9 cellular contexts compared by ENCODE assay signal in the genomic region with DNA sequence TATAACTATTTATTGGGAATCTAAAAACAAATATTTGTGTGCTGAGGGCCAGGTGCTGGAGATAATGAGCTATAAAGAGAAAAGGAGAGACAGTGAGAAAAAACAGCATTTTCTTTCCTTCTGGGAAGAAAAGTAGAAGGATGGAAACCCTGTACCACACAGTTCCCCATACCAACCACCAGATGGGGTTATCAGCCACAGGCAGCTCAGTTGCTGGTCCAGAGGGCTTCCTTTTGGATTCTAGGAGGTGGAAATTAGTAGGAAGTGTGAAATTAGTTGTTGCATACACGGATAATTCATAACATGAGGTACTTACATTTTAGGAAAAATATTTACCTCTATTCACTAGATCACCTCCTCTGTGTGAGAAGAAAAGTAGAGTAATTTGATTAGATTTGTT.
DNase-seq lines count a peak whose midpoint lies in the region; ATAC-seq and TF ChIP-seq lines count a peak whose summit lies in the region.
"Had no signal": no experiment of that assay in that cellular context is flagged by ENCODE, and none has a peak within 500 bp of the region (broad histone marks: within the 10 kb centered on the region; RNA-seq: fewer than 3 reads in every experiment).

No MANE protein-coding gene starts in this region.

- H3K4me1 Mint-ChIP-seq in brain, result peaks cover 3% of the 10 kb centered on the region
- no peaks in the 10 kb centered on the region for H3K4me1 Mint-ChIP-seq in CD8-positive, alpha-beta memory T cell

- no peak overlapping the region for H3K4me3 Mint-ChIP-seq in brain
- H3K4me3 Mint-ChIP-seq in CD8-positive, alpha-beta memory T cell, result no peak overlapping the region

- H3K36me3 Mint-ChIP-seq in brain, result peaks cover 19% of the 10 kb centered on the region
- peaks cover 23 to 52% (median 47%) of the 10 kb centered on the region in 3 donors for H3K36me3 Mint-ChIP-seq in CD8-positive, alpha-beta memory T cell

- H3K36me3 ChIP-seq in neural cell (ENCODE audit: insufficient read depth, low read length), result no peaks in the 10 kb centered on the region
- no peaks in the 10 kb centered on the region for H3K36me3 ChIP-seq in CD8-positive, alpha-beta memory T cell (ENCODE audit: insufficient read depth, low read length)

- H3K4me2 ChIP-seq in neural cell (ENCODE audit: low read length), result no peak overlapping the region
- H3K4me2 ChIP-seq: BLaER1 had no signal

- peak in 2 of 3 experiments; percentile 6 to 60 for DNase-seq in NCI-H1417 (lab: John Stamatoyannopoulos, UW)
- DNase-seq in NCI-H1417 treated with DMSO at 0.1 percent for 48 hours (lab: John Stamatoyannopoulos, UW), result no peak
- no peak for DNase-seq in LNCaP clone FGC (ENCODE audit: low read depth)
- DNase-seq in CD8-positive, alpha-beta memory T cell, result no peak
- DNase-seq in NOMO-1 treated with DMSO at 0.1 percent for 48 hours (lab: John Stamatoyannopoulos, UW; ENCODE audit: unreplicated experiment), result no peak

- no peaks in the 10 kb centered on the region for H3F3A ChIP-seq in neural cell (ENCODE audit: insufficient read depth, low read length, poor library complexity, severe bottlenecking)

- no peaks in the 10 kb centered on the region for H3K79me2 ChIP-seq in neural cell (replicated peaks; ENCODE audit: insufficient read depth, low read length)

- no peaks in the 10 kb centered on the region for H3K27me3 ChIP-seq in neural cell (ENCODE audit: insufficient read depth, low read depth, low read length)
- H3K27me3 ChIP-seq in CD8-positive, alpha-beta memory T cell (ENCODE audit: insufficient read depth, low read length, poor library complexity, severe bottlenecking), result no peaks in the 10 kb centered on the region
- H3K27me3 ChIP-seq: BLaER1 had no signal

- CTCF ChIA-PET in CD8-positive, alpha-beta memory T cell (lab: Charles Lee), result no interaction called here

- POLR2A ChIA-PET in CD8-positive, alpha-beta memory T cell (lab: Charles Lee), result no interaction called here

- TF ChIP-seq EP300 in neural cell (conservative IDR thresholded peaks at IDR 0.05; ENCODE audit: poor library complexity, severe bottlenecking), result no peak

- TF ChIP-seq RAD21 in neural cell (conservative IDR thresholded peaks at IDR 0.05), result no peak

- H3K9me3 Mint-ChIP-seq in brain, result peaks cover 8 to 14% (median 11%) of the 10 kb centered on the region in 5 experiments
- peaks cover 11 to 22% (median 17%) of the 10 kb centered on the region in 5 donors for H3K9me3 Mint-ChIP-seq in CD8-positive, alpha-beta memory T cell

- H3K4me1 ChIP-seq in CD8-positive, alpha-beta memory T cell (ENCODE audit: insufficient read depth, low read length), result no peaks in the 10 kb centered on the region
- H3K4me1 ChIP-seq: BLaER1 had no signal

- H2AFZ ChIP-seq in neural cell (ENCODE audit: low read depth, low read length), result no peak overlapping the region

- no peak overlapping the region for H3K9ac ChIP-seq in neural cell (ENCODE audit: low read length)
- H3K9ac ChIP-seq: BLaER1 had no signal

- no peak overlapping the region for H3K27ac ChIP-seq in neural cell (ENCODE audit: low read length)
- H3K27ac ChIP-seq in CD8-positive, alpha-beta memory T cell (ENCODE audit: low read depth, low read length), result no peak overlapping the region
- H3K27ac ChIP-seq: BLaER1 had no signal

- TF ChIP-seq CTCF in LNCaP clone FGC (IDR thresholded peaks at IDR 0.05; ENCODE audit: control insufficient read depth, extremely low read depth, insufficient read depth) (peak; percentile 25), brain (conservative IDR thresholded peaks at IDR 0.05) (peak; percentile 27 to 57), neural cell (IDR thresholded peaks at IDR 0.05; ENCODE audit: poor library complexity, severe bottlenecking) (peak; percentile 43)

- no peaks in the 10 kb centered on the region for H3K9me2 ChIP-seq in neural cell (ENCODE audit: insufficient read depth, low read length)

- H4K20me1 ChIP-seq in neural cell (ENCODE audit: insufficient read depth), result no peaks in the 10 kb centered on the region
- H4K20me1 ChIP-seq: BLaER1 had no signal

- H3K4me3 ChIP-seq in LNCaP clone FGC (ENCODE audit: low read depth, low read length), result no peak overlapping the region
- H3K4me3 ChIP-seq in neural cell (ENCODE audit: low read length), result no peak overlapping the region
- no peak overlapping the region for H3K4me3 ChIP-seq in CD8-positive, alpha-beta memory T cell (ENCODE audit: low read length)
- H3K4me3 ChIP-seq: BLaER1 had no signal

- ATAC-seq in HG02981 (IDR thresholded peaks at IDR 0.05; ENCODE audit: unreplicated experiment), result no peak

- H3K27ac Mint-ChIP-seq in brain, result peak overlapping the region in 1 of 5 experiments; percentile 75
- H3K27ac Mint-ChIP-seq in CD8-positive, alpha-beta memory T cell, result no peak overlapping the region

- H3K27me3 Mint-ChIP-seq in brain, result no peaks in the 10 kb centered on the region
- H3K27me3 Mint-ChIP-seq in CD8-positive, alpha-beta memory T cell, result no peaks in the 10 kb centered on the region

- no peaks in the 10 kb centered on the region for H3K9me3 ChIP-seq in neural cell (ENCODE audit: low read length)
- peaks cover 5% of the 10 kb centered on the region for H3K9me3 ChIP-seq in CD8-positive, alpha-beta memory T cell (ENCODE audit: low read length)

TF ChIP-seq in neural cell, 6 proteins besides CTCF, POLR2A, EP300 and RAD21:
- TF ChIP-seq SMC3 (conservative IDR thresholded peaks at IDR 0.05; ENCODE audit: poor library complexity), result peak; percentile 37
- TF ChIP-seq EZH2 (IDR thresholded peaks at IDR 0.05; ENCODE audit: borderline replicate concordance, insufficient read depth, low read length, poor library complexity, severe bottlenecking), result no peak
TF ChIP-seq in neural cell: peak in this region for 1.

Comparison
In these comparisons a context has a peak if more than half of its experiments do, and no peak if none do; other contexts are left out.
1. DNase-seq: peak in NCI-H1417 (2 of 3); none in NCI-H1417 treated with DMSO at 0.1 percent for 48 hours (single experiment), LNCaP clone FGC (single experiment), CD8-positive, alpha-beta memory T cell (0 of 5) and NOMO-1 treated with DMSO at 0.1 percent for 48 hours (single experiment).
2. Peak in every context shown above with its lines, with median percentiles within 50 percentile points of each other: CTCF ChIP-seq.